22 cellular contexts compared by ENCODE assay signal in the genomic region with DNA sequence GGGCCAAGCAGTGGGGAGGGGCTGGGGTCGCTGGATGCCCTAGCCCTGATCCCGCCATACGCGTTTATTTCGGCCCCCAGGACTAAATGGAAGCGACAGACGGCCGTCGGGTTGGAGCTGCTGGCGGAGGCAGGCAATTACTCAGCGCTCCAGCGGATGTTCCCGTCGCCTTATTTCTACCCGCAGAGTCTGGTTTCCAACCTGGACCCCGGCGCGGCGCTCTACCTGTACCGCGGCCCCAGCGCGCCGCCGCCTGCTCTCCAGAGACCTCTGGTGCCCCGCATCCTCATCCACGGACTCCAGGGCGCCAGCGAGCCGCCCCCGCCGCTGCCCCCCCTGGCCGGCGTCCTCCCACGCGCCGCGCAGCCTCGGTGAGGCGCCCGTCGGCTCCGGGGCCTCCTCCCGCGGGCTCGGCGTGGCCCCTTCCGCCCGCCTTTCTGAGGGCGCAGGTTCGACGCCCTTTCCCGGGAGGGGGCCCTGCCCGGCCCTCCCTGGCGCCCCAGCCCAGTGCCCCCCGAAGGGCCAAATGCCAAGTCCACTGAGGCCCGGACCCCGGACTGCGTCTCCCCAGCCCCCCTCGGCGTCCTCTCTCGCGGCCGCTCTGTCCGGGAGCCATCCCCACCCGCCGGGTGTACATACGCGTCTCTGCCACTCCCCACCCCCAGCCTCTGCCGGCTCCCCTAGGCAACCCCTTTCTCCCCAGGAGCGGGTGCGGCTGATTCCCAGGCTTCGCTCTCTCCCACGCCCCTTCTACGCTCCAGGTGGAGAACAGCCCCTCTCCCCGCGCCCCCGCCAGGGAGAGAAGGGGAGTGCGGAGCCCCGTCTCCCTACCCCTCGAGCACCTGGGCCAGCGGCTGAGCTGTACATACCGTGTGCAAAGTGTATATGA. TPM values are rescaled to one million over a fixed set of nuclear protein-coding genes. Genes with fewer than 3 reads are reported as not detected.
A peak's percentile ranks its signal among the peaks of the same experiment; 100 is the strongest.
DNase-seq lines count a peak whose midpoint lies in the region; ATAC-seq, FAIRE-seq and TF ChIP-seq lines count a peak whose summit lies in the region.
"Had no signal": no experiment of that assay in that cellular context is flagged by ENCODE, and none has a peak within 500 bp of the region (broad histone marks: within the 10 kb centered on the region; RNA-seq: fewer than 3 reads in every experiment).

No MANE protein-coding gene starts in this region.

- H3K4me3 ChIP-seq in Caco-2 (ENCODE audit: low read depth, low read length) (no peak overlapping the region), HepG2 (replicated peaks in 1 of 3; ENCODE audit: insufficient read depth in 1 of 3, low read depth in 2 of 3, low read length in 3 of 3) (peak overlapping the region in 1 of 3 experiments; percentile 40; a peak in 1 of 6 replicates), Karpas-422 (ENCODE audit: low read length) (no peak overlapping the region)
- H3K4me3 ChIP-seq: BLaER1, HAP-1, ovary, skin epidermis, stomach, uterus had no signal

- H3K9me3 ChIP-seq in Caco-2 (no peaks in the 10 kb centered on the region), HepG2 (ENCODE audit: low read length) (no peaks in the 10 kb centered on the region), Karpas-422 (ENCODE audit: low read length) (no peaks in the 10 kb centered on the region)
- H3K9me3 ChIP-seq: BLaER1, HAP-1, ovary, stomach, uterus had no signal

- no peak for FAIRE-seq in HepG2 (lab: Jason Lieb, UNC)

- H3K79me2 ChIP-seq in HepG2 (ENCODE audit: insufficient read depth, low read length) (no peaks in the 10 kb centered on the region), Karpas-422 (ENCODE audit: low read length) (no peaks in the 10 kb centered on the region)

- no peak overlapping the region for H3K9ac ChIP-seq in HepG2 (ENCODE audit: insufficient read depth, low read depth, low read length)
- no peak overlapping the region for H3K9ac ChIP-seq in Karpas-422 (ENCODE audit: low read length)
- H3K9ac ChIP-seq: BLaER1 had no signal

- H3K4me1 ChIP-seq in Caco-2, result no peaks in the 10 kb centered on the region
- no peaks in the 10 kb centered on the region for H3K4me1 ChIP-seq in HepG2 (ENCODE audit: insufficient read depth, low read length)
- H3K4me1 ChIP-seq in Karpas-422 (ENCODE audit: low read length), result no peaks in the 10 kb centered on the region
- H3K4me1 ChIP-seq: BLaER1, uterus had no signal

- peaks cover 5% of the 10 kb centered on the region; the same call in 1 of the 2 replicates for H4K20me1 ChIP-seq in HepG2 (ENCODE audit: insufficient read depth, low read length)
- H4K20me1 ChIP-seq in Karpas-422 (ENCODE audit: insufficient read depth, low read depth, low read length), result peaks cover 8% of the 10 kb centered on the region; the same call in 1 of the 2 replicates

- WGBS in HepG2 (ENCODE audit: low lambda C conversion rate), result 25% methylated on average over 17 of the region's 83 CpGs

- TF ChIP-seq POLR2A in HepG2 (IDR thresholded peaks at IDR 0.05; ENCODE audit: insufficient read depth in 1 of 2, low read depth in 2 of 2, low read length in 2 of 2), result no peak

- intact Hi-C loops in Caco-2 (cut with micrococcal nuclease; ENCODE audit: unreplicated experiment) (no loop called here), HepG2 (cut with micrococcal nuclease; ENCODE audit: unreplicated experiment) (no loop called here)

- DNase-seq in Caco-2 (peak in 1 of 2 experiments; percentile 33), GM13976 (ENCODE audit: low spot score) (peak; percentile 41), WTC11 (ENCODE audit: low spot score) (peak; percentile 58), HepG2 (ENCODE audit: low spot score) (no peak), NCI-H2171 (lab: John Stamatoyannopoulos, UW) (no peak), Karpas-422 (no peak), anterior cingulate cortex (lab: John Stamatoyannopoulos, UW) (no peak)
- DNase-seq: activated CD4-positive, CD25-positive, alpha-beta regulatory T cell; activated naive CD4-positive, alpha-beta T cell treated with anti-CD3 and anti-CD28 coated beads, Interleukin-2, amount 50 U/mL, for 16 hours; brain microvascular endothelial cell; DMS79 treated with DMSO at 0.1 percent for 48 hours; NCI-H187; NCI-H774; ovary; RPMI8226; stomach; T-helper 1 cell; uterus had no signal

- H2AFZ ChIP-seq in HepG2 (ENCODE audit: low read length), result no peak overlapping the region
- H2AFZ ChIP-seq in Karpas-422 (ENCODE audit: low read length), result no peak overlapping the region

- H3K9me3 Mint-ChIP-seq in Caco-2 (ENCODE audit: unreplicated experiment) (no peaks in the 10 kb centered on the region), WTC11 (no peaks in the 10 kb centered on the region)

- H3K36me3 ChIP-seq in Caco-2 (ENCODE audit: control insufficient read depth, insufficient read depth, low read length) (no peaks in the 10 kb centered on the region), HepG2 (replicated peaks in 1 of 2; ENCODE audit: control insufficient read depth in 1 of 2, insufficient read depth in 2 of 2, low read length in 2 of 2) (peaks cover 0 to 4% of the 10 kb centered on the region in 2 experiments; a peak in 1 of 5 replicates), Karpas-422 (ENCODE audit: insufficient read depth, low read length) (no peaks in the 10 kb centered on the region; the same call in 1 of the 2 replicates)
- H3K36me3 ChIP-seq: ovary, uterus had no signal

- H3K4me3 Mint-ChIP-seq in Caco-2 (ENCODE audit: unreplicated experiment), result peak overlapping the region; percentile 50
- H3K4me3 Mint-ChIP-seq in WTC11, result peak overlapping the region; percentile 59

- TF ChIP-seq RAD21 in HepG2 (CRISPR knock-in tag; IDR thresholded peaks at IDR 0.05), result no peak

- no peaks in the 10 kb centered on the region for H3K9me2 ChIP-seq in Karpas-422 (replicated peaks; ENCODE audit: insufficient read depth, low read length)

- no peaks in the 10 kb centered on the region for H3K27me3 ChIP-seq in Caco-2 (replicated peaks; ENCODE audit: control insufficient read depth, insufficient read depth, low read length)
- H3K27me3 ChIP-seq in HepG2 (ENCODE audit: control insufficient read depth in 1 of 2, insufficient read depth in 2 of 2, low read length in 2 of 2), result peaks cover 9 to 60% of the 10 kb centered on the region in 2 experiments
- H3K27me3 ChIP-seq in Karpas-422 (ENCODE audit: low read length), result no peaks in the 10 kb centered on the region

- H3K36me3 Mint-ChIP-seq in Caco-2 (ENCODE audit: insufficient read depth, unreplicated experiment) (peaks cover 32% of the 10 kb centered on the region), WTC11 (peaks cover 6% of the 10 kb centered on the region; the same call in 1 of the 2 replicates)

- no peak overlapping the region for H3K27ac ChIP-seq in HepG2 (ENCODE audit: extremely low read length, insufficient read depth, low read length)
- no peak overlapping the region for H3K27ac ChIP-seq in Karpas-422 (ENCODE audit: low read length)
- H3K27ac ChIP-seq: BLaER1, brain microvascular endothelial cell, skin epidermis, stomach, uterus had no signal

- H3K4me1 Mint-ChIP-seq in Caco-2 (ENCODE audit: low read depth, unreplicated experiment) (no peaks in the 10 kb centered on the region), WTC11 (peaks cover 62% of the 10 kb centered on the region)

- POLR2A ChIA-PET in Caco-2 (lab: Charles Lee) (no interaction called here), WTC11 (lab: Charles Lee) (interaction anchor here (1.5 kb wide), 1 partner anchor 81 kb away, joined by 5 read pairs; a partner anchor contains a TSS), HepG2 (lab: Yijun Ruan, JAX) (no interaction called here)

- ATAC-seq in WTC11 (peak; percentile 6), HepG2 (peak; percentile 66)

- H3K4me2 ChIP-seq in HepG2 (ENCODE audit: low read depth, low read length), result peak overlapping the region; percentile 32
- H3K4me2 ChIP-seq in Karpas-422 (ENCODE audit: low read depth, low read length, poor library complexity, severe bottlenecking), result no peak overlapping the region
- H3K4me2 ChIP-seq: BLaER1 had no signal

- H3K27ac Mint-ChIP-seq in Caco-2 (ENCODE audit: unreplicated experiment) (no peak overlapping the region), WTC11 (no peak overlapping the region)

- TF ChIP-seq CTCF in Caco-2 (IDR thresholded peaks at IDR 0.05; ENCODE audit: insufficient read depth in 1 of 2, low read depth in 1 of 2, low read length in 1 of 2, severe bottlenecking in 1 of 2, unreplicated experiment in 1 of 2) (peak in 1 of 2 experiments; percentile 28), GM13976 (IDR thresholded peaks at IDR 0.05; ENCODE audit: borderline replicate concordance, control extremely low read depth, extremely low read depth, insufficient read depth, missing control alignments) (no peak), WTC11 (IDR thresholded peaks at IDR 0.05) (no peak), HepG2 (CRISPR knock-in tag; IDR thresholded peaks at IDR 0.05) (no peak)

- TF ChIP-seq EP300 in HepG2 (IDR thresholded peaks at IDR 0.05; ENCODE audit: low read depth in 2 of 2, low read length in 2 of 2) (no peak), HepG2 (CRISPR knock-in tag; IDR thresholded peaks at IDR 0.05; ENCODE audit: borderline replicate concordance) (no peak)

- in situ Hi-C loops in GM13976 (cut with MboI; ENCODE audit: low sequenced_read_pairs, unreplicated experiment), result no loop called here
- in situ Hi-C loops in HepG2 (cut with HindIII; ENCODE audit: extremely low pct_ligation_motif_present, low pct_unique_long_range_greater_than_20kb), result no loop called here

- no peaks in the 10 kb centered on the region for H3K27me3 Mint-ChIP-seq in Caco-2 (ENCODE audit: insufficient read depth, unreplicated experiment)
- H3K27me3 Mint-ChIP-seq in WTC11 (ENCODE audit: low read depth), result peaks cover 89% of the 10 kb centered on the region

- BruUV-seq in Caco-2 (replicated peaks; lab: Mats Ljungman, UMichigan) (no TSS peak), HepG2 (replicated peaks; lab: Mats Ljungman, UMichigan) (no TSS peak)

- CTCF ChIA-PET in Caco-2 (lab: Charles Lee), result no interaction called here
- CTCF ChIA-PET in WTC11 (lab: Charles Lee), result interaction anchor here (1.0 kb wide), 1 partner anchor 42 kb away, joined by 3 read pairs; no protein-coding TSS in a partner anchor
- CTCF ChIA-PET in HepG2 (lab: Yijun Ruan, JAX; ENCODE audit: low intra/inter-chr PET ratio, low total read pairs), result no interaction called here

RNA-seq across cellular contexts. Expression of a gene that starts 7.0 kb away (rescaled TPM):
- total RNA-seq in Caco-2 (2022) (not detected in 2 replicates), WTC11 (2021) (0.15 to 0.16 TPM in 2 of 3 replicates, not detected in the other), HepG2 (2016; rRNA removed; fragmentation: Illumina TruSeq; extraction: Trizol) (not detected in 2 replicates)
- total RNA-seq in HepG2 (2016; cell fraction: cytosol; rRNA removed; fragmentation: Illumina TruSeq; extraction: Trizol; ENCODE audit: low read depth), result not detected in 2 replicates
- not detected in 2 replicates for total RNA-seq in HepG2 (2016; cell fraction: insoluble cytoplasmic fraction; rRNA removed; fragmentation: Illumina TruSeq; extraction: Trizol)
- not detected in 2 replicates for total RNA-seq in HepG2 (2016; cell fraction: membrane; rRNA removed; fragmentation: Illumina TruSeq; extraction: Trizol)
- not detected in 2 replicates for total RNA-seq in HepG2 (2016; cell fraction: nucleus; rRNA removed; fragmentation: Illumina TruSeq; extraction: Trizol)
- not detected in 2 replicates for polyA plus RNA-seq in HepG2 (2011; rRNA removed)
- polyA plus RNA-seq in HepG2 (2011; cell fraction: cytosol; rRNA removed), result not detected in 2 replicates
- polyA plus RNA-seq in HepG2 (2011; cell fraction: nucleus; rRNA removed), result not detected in 2 replicates
- polyA plus RNA-seq in HepG2 (2012), result not detected in 2 replicates
- not detected in 2 replicates for polyA plus RNA-seq in HepG2 (2016; cell fraction: cytosol; fragmentation: Illumina TruSeq; extraction: Trizol; ENCODE audit: low read depth)
- polyA plus RNA-seq in HepG2 (2016; cell fraction: insoluble cytoplasmic fraction; fragmentation: Illumina TruSeq; extraction: Trizol; ENCODE audit: low read depth), result not detected in 2 replicates
- not detected in 2 replicates for polyA plus RNA-seq in HepG2 (2016; cell fraction: membrane; fragmentation: Illumina TruSeq; extraction: Trizol; ENCODE audit: low read depth)
- not detected in 2 replicates for polyA plus RNA-seq in HepG2 (2016; cell fraction: nucleus; fragmentation: Illumina TruSeq; extraction: Trizol; ENCODE audit: insufficient read depth, low read depth)
- polyA minus RNA-seq in HepG2 (2011; rRNA and poly(A)+ RNA removed; ENCODE audit: low replicate concordance), result not detected in 2 replicates
- not detected in 2 replicates for polyA minus RNA-seq in HepG2 (2011; cell fraction: cytosol; rRNA and poly(A)+ RNA removed)
- not detected in 2 replicates for polyA minus RNA-seq in HepG2 (2011; cell fraction: nucleus; rRNA and poly(A)+ RNA removed)
- total RNA-seq in Karpas-422 (2014; rRNA removed; shearing (Covaris generic); ENCODE audit: low replicate concordance), result not detected in 2 replicates
- total RNA-seq: mesenteric fat pad, ovary, stomach, uterus had no signal
- polyA plus RNA-seq: ovary, stomach had no signal

Comparison
In these comparisons a context has a peak if more than half of its experiments do, and no peak if none do; other contexts are left out.
1. DNase-seq: peak in GM13976 (single experiment) and WTC11 (single experiment); none in HepG2 (single experiment), NCI-H2171 (single experiment), Karpas-422 (single experiment) and anterior cingulate cortex (0 of 58).